In the genomic region with DNA sequence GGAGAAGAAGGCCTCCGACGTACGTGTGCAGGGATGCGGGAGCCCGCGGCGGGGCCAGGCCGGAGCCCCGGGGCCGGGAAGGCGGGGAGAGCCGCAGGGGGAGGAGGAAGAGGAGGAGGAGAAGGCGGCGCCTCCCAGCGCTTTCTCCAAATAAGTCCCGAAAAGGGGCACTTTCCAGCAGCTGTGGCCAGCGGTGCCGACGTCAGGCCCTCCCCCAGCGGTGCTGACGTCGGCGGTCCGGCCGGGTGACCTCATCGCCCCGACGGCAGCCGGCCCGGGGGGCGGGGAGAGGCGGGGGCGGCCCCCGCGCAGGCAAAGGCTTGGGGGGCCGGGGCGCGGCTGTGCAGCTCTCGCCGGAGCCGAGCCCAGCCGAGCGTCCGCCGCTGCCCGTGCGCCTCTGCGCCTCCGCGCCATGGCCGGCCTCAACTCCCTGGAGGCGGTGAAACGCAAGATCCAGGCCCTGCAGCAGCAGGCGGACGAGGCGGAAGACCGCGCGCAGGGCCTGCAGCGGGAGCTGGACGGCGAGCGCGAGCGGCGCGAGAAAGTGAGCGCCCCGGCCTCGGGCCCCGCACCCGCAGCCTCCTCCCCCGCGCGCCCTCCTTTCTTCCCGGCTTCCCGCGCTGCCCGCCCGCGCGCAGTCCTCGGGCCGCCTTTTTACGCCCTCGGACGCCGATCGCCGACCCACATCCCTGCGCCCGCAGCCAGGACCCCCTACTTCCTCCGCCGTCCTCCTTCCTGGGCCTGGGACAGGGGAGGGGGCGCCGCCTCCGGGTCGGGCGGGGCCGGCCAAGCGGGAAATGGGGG, we compare ENCODE assay signal across 8 cellular contexts. TPM values are rescaled to one million over a fixed set of nuclear protein-coding genes. Genes with fewer than 3 reads are reported as not detected.
A peak's percentile ranks its signal among the peaks of the same experiment; 100 is the strongest.
DNase-seq lines count a peak whose midpoint lies in the region; ATAC-seq and TF ChIP-seq lines count a peak whose summit lies in the region.

A gene (plus strand): TSS at position 342 of the 804 bp plus-strand sequence. CDS start 71 bp downstream, at position 413.

- H3K36me3 ChIP-seq in MG63 = peaks cover 88% of the 10 kb centered on the region

- no peaks in the 10 kb centered on the region for H3K9me3 ChIP-seq in MG63

- in situ Hi-C loops in astrocyte of the cerebellum (cut with HindIII; ENCODE audit: low sequenced_read_pairs) = no loop called here

- no peak for TF ChIP-seq CTCF in astrocyte of the cerebellum (IDR thresholded peaks at IDR 0.05; ENCODE audit: low read depth, low read length, missing control alignments)

- ATAC-seq in GM21786 (IDR thresholded peaks at IDR 0.05; ENCODE audit: unreplicated experiment) = peak; percentile 51

- DNase-seq in ELR (ENCODE audit: low read depth) (peak; percentile 92), MG63 (peak; percentile 99), T-helper 9 cell (peak; percentile 75), astrocyte of the cerebellum (ENCODE audit: low read depth) (peak; percentile 86), hippocampal formation (lab: John Stamatoyannopoulos, UW) (peak; percentile 45 to 68), retina (peak; percentile 84), NCI-H187 (lab: John Stamatoyannopoulos, UW) (no peak)

- no peaks in the 10 kb centered on the region for H3K27me3 ChIP-seq in MG63

- H3K4me3 ChIP-seq in MG63 = peak within 1 kb of the TSS; percentile 73
- peak within 1 kb of the TSS; percentile 86 for H3K4me3 ChIP-seq in astrocyte of the cerebellum (ENCODE audit: low read depth, low read length)

RNA-seq across cellular contexts. Expression of the gene that starts here (rescaled TPM):
- total RNA-seq in MG63 (2014; rRNA removed; shearing (Covaris generic); ENCODE audit: low replicate concordance) = 1,104 and 1,574 TPM in 2 replicates

Comparison
In these comparisons a context has a peak if more than half of its experiments do, and no peak if none do; other contexts are left out.
1. DNase-seq: peak in ELR (single experiment), MG63 (single experiment), T-helper 9 cell (single experiment), astrocyte of the cerebellum (single experiment), hippocampal formation (2 of 2) and retina (single experiment); none in NCI-H187 (0 of 2).